ENCODE assay signal across 1 cellular context in the genomic region with DNA sequence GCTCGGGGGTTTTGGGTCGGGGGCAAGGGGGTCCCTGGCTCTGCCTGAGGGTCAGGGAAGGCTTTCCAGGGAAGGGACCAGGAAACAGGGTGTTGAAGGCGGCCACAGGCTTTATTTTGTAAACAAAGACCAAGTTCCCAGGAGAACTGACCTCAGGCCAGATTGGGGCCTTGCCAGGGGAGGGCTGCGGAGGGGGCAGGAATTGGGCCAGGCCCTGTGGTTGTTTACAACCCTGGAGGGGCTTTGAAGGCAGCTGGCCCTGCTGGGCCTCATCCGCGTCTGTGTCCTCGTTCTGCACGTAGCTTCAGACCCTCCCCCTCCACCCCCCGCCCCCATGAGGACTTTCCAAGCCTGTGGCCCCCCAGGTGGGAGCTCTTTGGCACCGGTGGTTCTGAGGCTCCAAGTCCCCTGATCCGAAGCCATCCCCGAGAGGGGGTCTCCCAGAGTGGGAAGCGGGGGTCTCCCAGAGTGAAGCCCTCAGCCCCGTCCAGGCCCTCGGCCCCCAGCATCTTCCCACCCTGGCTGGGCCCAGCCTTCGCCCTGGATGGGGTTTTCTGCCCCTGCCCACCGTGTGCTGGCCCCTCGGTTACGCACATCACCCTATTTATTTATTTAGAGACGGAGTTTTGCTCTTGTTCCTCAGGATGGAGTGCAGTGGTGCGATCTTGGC.
TF ChIP-seq lines count a peak whose summit lies in the region.

No MANE protein-coding gene starts in this region.

TF ChIP-seq in GM23338, 12 proteins besides CTCF, POLR2A, EP300 and RAD21:
- no peak for TF ChIP-seq EZH2 (IDR thresholded peaks at IDR 0.05; ENCODE audit: low read depth, unreplicated experiment)
- TF ChIP-seq STAT1 (IDR thresholded peaks at IDR 0.05; ENCODE audit: unreplicated experiment): no peak
- TF ChIP-seq POLR2AphosphoS5 (IDR thresholded peaks at IDR 0.05; ENCODE audit: low read depth): no peak
- TF ChIP-seq JUNB (IDR thresholded peaks at IDR 0.05; ENCODE audit: unreplicated experiment): no peak
- no peak for TF ChIP-seq ZNF331 (CRISPR knock-in tag; IDR thresholded peaks at IDR 0.05; ENCODE audit: low read depth)
- TF ChIP-seq, protein P1, sequence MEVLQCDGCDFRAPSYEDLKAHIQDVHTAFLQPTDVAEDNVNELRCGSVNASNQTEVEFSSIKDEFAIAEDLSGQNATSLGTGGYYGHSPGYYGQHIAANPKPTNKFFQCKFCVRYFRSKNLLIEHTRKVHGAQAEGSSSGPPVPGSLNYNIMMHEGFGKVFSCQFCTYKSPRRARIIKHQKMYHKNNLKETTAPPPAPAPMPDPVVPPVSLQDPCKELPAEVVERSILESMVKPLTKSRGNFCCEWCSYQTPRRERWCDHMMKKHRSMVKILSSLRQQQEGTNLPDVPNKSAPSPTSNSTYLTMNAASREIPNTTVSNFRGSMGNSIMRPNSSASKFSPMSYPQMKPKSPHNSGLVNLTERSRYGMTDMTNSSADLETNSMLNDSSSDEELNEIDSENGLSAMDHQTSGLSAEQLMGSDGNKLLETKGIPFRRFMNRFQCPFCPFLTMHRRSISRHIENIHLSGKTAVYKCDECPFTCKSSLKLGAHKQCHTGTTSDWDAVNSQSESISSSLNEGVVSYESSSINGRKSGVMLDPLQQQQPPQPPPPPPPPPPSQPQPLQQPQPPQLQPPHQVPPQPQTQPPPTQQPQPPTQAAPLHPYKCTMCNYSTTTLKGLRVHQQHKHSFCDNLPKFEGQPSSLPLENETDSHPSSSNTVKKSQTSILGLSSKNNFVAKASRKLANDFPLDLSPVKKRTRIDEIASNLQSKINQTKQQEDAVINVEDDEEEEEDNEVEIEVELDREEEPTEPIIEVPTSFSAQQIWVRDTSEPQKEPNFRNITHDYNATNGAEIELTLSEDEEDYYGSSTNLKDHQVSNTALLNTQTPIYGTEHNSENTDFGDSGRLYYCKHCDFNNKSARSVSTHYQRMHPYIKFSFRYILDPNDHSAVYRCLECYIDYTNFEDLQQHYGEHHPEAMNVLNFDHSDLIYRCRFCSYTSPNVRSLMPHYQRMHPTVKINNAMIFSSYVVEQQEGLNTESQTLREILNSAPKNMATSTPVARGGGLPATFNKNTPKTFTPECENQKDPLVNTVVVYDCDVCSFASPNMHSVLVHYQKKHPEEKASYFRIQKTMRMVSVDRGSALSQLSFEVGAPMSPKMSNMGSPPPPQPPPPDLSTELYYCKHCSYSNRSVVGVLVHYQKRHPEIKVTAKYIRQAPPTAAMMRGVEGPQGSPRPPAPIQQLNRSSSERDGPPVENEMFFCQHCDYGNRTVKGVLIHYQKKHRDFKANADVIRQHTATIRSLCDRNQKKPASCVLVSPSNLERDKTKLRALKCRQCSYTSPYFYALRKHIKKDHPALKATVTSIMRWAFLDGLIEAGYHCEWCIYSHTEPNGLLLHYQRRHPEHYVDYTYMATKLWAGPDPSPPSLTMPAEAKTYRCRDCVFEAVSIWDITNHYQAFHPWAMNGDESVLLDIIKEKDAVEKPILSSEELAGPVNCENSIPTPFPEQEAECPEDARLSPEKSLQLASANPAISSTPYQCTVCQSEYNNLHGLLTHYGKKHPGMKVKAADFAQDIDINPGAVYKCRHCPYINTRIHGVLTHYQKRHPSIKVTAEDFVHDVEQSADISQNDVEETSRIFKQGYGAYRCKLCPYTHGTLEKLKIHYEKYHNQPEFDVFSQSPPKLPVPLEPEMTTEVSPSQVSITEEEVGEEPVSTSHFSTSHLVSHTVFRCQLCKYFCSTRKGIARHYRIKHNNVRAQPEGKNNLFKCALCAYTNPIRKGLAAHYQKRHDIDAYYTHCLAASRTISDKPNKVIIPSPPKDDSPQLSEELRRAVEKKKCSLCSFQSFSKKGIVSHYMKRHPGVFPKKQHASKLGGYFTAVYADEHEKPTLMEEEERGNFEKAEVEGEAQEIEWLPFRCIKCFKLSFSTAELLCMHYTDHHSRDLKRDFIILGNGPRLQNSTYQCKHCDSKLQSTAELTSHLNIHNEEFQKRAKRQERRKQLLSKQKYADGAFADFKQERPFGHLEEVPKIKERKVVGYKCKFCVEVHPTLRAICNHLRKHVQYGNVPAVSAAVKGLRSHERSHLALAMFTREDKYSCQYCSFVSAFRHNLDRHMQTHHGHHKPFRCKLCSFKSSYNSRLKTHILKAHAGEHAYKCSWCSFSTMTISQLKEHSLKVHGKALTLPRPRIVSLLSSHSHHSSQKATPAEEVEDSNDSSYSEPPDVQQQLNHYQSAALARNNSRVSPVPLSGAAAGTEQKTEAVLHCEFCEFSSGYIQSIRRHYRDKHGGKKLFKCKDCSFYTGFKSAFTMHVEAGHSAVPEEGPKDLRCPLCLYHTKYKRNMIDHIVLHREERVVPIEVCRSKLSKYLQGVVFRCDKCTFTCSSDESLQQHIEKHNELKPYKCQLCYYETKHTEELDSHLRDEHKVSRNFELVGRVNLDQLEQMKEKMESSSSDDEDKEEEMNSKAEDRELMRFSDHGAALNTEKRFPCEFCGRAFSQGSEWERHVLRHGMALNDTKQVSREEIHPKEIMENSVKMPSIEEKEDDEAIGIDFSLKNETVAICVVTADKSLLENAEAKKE (CRISPR knock-in tag; IDR thresholded peaks at IDR 0.05): no peak
- TF ChIP-seq, protein P2, sequence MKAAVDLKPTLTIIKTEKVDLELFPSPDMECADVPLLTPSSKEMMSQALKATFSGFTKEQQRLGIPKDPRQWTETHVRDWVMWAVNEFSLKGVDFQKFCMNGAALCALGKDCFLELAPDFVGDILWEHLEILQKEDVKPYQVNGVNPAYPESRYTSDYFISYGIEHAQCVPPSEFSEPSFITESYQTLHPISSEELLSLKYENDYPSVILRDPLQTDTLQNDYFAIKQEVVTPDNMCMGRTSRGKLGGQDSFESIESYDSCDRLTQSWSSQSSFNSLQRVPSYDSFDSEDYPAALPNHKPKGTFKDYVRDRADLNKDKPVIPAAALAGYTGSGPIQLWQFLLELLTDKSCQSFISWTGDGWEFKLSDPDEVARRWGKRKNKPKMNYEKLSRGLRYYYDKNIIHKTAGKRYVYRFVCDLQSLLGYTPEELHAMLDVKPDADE (IDR thresholded peaks at IDR 0.05): no peak
- no peak for TF ChIP-seq CREB1 (CRISPR knock-in tag; IDR thresholded peaks at IDR 0.05; ENCODE audit: low read depth)
- TF ChIP-seq NANOG (IDR thresholded peaks at IDR 0.05; ENCODE audit: borderline replicate concordance): no peak
- no peak for TF ChIP-seq REST (IDR thresholded peaks at IDR 0.05; ENCODE audit: unreplicated experiment)
- TF ChIP-seq EZH2phosphoT487 (IDR thresholded peaks at IDR 0.05; ENCODE audit: unreplicated experiment): no peak
- TF ChIP-seq ZNF114 (CRISPR knock-in tag; IDR thresholded peaks at IDR 0.05): no peak
